Comparison of ENCODE assay signal across 1 cellular context in the genomic region with DNA sequence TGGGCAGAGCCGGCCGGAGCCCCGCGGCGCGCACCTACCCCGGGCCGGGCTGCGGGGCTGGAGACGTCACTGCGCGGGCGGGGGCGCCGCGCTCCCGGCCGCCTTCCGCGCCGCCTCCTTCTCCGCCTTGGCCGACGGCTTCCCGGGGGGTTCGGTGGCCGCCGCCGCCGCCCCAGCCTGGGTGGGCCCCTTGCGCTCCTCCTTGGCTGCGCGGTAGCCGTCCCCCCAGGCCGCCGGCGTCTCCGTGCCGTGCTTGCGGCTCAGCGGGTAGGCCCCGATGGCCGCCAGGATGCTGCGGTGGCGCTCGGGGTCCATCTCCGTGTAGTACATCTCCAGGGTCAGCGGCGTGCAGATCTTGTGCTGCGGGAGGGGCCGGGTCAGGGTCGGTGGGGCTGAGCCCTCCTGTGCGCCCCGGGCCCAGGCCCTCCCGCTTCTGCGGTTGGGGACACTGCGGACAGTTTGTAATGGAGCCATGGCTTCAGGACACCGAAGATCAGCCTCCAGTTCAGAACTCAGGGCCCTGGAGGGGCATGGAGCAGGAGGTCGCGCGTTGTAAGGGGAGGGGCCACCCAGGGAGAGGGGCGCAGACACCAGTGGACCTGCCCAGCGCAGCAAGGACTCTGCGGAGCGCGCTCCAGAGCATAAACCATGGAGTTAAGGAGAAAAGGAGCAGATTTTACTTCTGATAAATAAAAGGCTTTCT.
TF ChIP-seq lines count a peak whose summit lies in the region.

No MANE protein-coding gene starts in this region.

TF ChIP-seq in endothelial cell of umbilical vein, 7 proteins besides CTCF, POLR2A, EP300 and RAD21:
- TF ChIP-seq GATA2 (IDR thresholded peaks at IDR 0.05; ENCODE audit: insufficient read depth, insufficient read length, low read depth, low read length) (no peak), EZH2 (IDR thresholded peaks at IDR 0.05; ENCODE audit: borderline replicate concordance, low read depth, low read length, severe bottlenecking) (peak; percentile 97)
